20 cellular contexts compared by ENCODE assay signal in genomic region chr3:119494597-119494996, GRCh38. TPM values are rescaled to one million over a fixed set of nuclear protein-coding genes. Genes with fewer than 3 reads are reported as not detected.
DNase-seq lines count a peak whose midpoint lies in the region; ATAC-seq and TF ChIP-seq lines count a peak whose summit lies in the region.
"Had no signal": no experiment of that assay in that cellular context is flagged by ENCODE, and none has a peak within 500 bp of the region (broad histone marks: within the 10 kb centered on the region; RNA-seq: fewer than 3 reads in every experiment).

No MANE protein-coding gene starts in this region.

- H3K79me2 ChIP-seq in GM23248 (ENCODE audit: insufficient read depth) (peaks cover 18% of the 10 kb centered on the region), PC-3 (ENCODE audit: low read length) (peaks cover 18% of the 10 kb centered on the region)

- H2AFZ ChIP-seq in GM23248 = no peak overlapping the region
- H2AFZ ChIP-seq in PC-3 (ENCODE audit: low read length) = no peak overlapping the region

- in situ Hi-C loops in GM23248 (cut with MboI) = no loop called here

- H3K9me2 ChIP-seq in GM23248 (ENCODE audit: insufficient read depth) = no peaks in the 10 kb centered on the region
- H3K9me2 ChIP-seq in PC-3 (replicated peaks; ENCODE audit: low read length) = no peaks in the 10 kb centered on the region

- peaks cover 6% of the 10 kb centered on the region for H3K4me1 ChIP-seq in GM23248 (ENCODE audit: insufficient read depth)
- peaks cover 12% of the 10 kb centered on the region for H3K4me1 ChIP-seq in PC-3 (ENCODE audit: insufficient read depth, low read length)
- peaks cover 0 to 16% (median 9%) of the 10 kb centered on the region in 4 donors for H3K4me1 ChIP-seq in sigmoid colon

- H3K36me3 ChIP-seq in GM23248 (ENCODE audit: low read depth) = no peaks in the 10 kb centered on the region
- H3K36me3 ChIP-seq in PC-3 (ENCODE audit: low read depth, low read length) = peaks cover 8% of the 10 kb centered on the region
- H3K36me3 ChIP-seq in sigmoid colon = peaks cover 0 to 18% (median 2%) of the 10 kb centered on the region in 4 donors

- no peak overlapping the region for H3K4me3 Mint-ChIP-seq in stimulated activated naive CD8-positive, alpha-beta T cell treated with anti-CD3 and anti-CD28 coated beads, Interleukin-15, amount 100 ng/mL, for 72 hours
- H3K4me3 Mint-ChIP-seq: central memory CD8-positive, alpha-beta T cell; effector memory CD8-positive, alpha-beta T cell; T-helper 2 cell treated with Interferon-gamma antibody and Interleukin-4, amounts not matched to agents 5 μg/mL and 100 μg/mL, for 36 hours had no signal

- POLR2A ChIA-PET in PC-3 (lab: Charles Lee; ENCODE audit: unreplicated experiment) = no interaction called here

- no peaks in the 10 kb centered on the region for H3K9me3 ChIP-seq in GM23248 (ENCODE audit: low read depth)
- no peaks in the 10 kb centered on the region for H3K9me3 ChIP-seq in PC-3 (ENCODE audit: low read length)
- no peaks in the 10 kb centered on the region for H3K9me3 ChIP-seq in sigmoid colon
- H3K9me3 ChIP-seq: adrenal gland, mucosa of descending colon, right atrium auricular region had no signal

- H3K4me2 ChIP-seq in GM23248 (ENCODE audit: unreplicated experiment) = no peak overlapping the region
- no peak overlapping the region for H3K4me2 ChIP-seq in PC-3 (ENCODE audit: low read length)

- H4K20me1 ChIP-seq in GM23248 (ENCODE audit: insufficient read depth) (no peaks in the 10 kb centered on the region), PC-3 (ENCODE audit: low read length) (no peaks in the 10 kb centered on the region)

- DNase-seq in AML-193 (lab: John Stamatoyannopoulos, UW) = peak; percentile 17 to 26
- DNase-seq in GM23248 = peak; percentile 15
- DNase-seq in PC-3 = peak; percentile 21
- DNase-seq in foreskin fibroblast = peak in 1 of 2 donors; percentile 8
- no peak for DNase-seq in stimulated activated CD8-positive, alpha-beta memory T cell treated with anti-CD3 and anti-CD28 coated beads, Interleukin-4, amount 100 ng/mL, for 48 hours
- DNase-seq in stimulated activated naive CD8-positive, alpha-beta T cell treated with anti-CD3 and anti-CD28 coated beads, Interleukin-15, amount 100 ng/mL, for 72 hours = no peak
- no peak for DNase-seq in sigmoid colon
- DNase-seq: activated CD4-positive, CD25-positive, alpha-beta regulatory T cell; activated effector memory CD4-positive, alpha-beta T cell treated with anti-CD3 and anti-CD28 coated beads, Interleukin-2, amount 50 U/mL, for 16 hours; adrenal gland; effector memory CD8-positive, alpha-beta T cell; HCEC 1CT; left colon; mucosa of descending colon; NCI-H345; SIG-M5 had no signal

- no peak for TF ChIP-seq POLR2A in sigmoid colon (IDR thresholded peaks at IDR 0.05)

- H3K27ac ChIP-seq in GM23248 (no peak overlapping the region), PC-3 (ENCODE audit: low read length) (no peak overlapping the region), sigmoid colon (no peak overlapping the region)
- H3K27ac ChIP-seq: adrenal gland, right atrium auricular region had no signal

- H3K9ac ChIP-seq in GM23248 (no peak overlapping the region), PC-3 (ENCODE audit: low read length) (no peak overlapping the region)

- H3F3A ChIP-seq in GM23248 (ENCODE audit: insufficient read depth) (0 out of 2 replicates have a peak, but pooled peaks cover 3% of the 10 kb centered on the region), PC-3 (ENCODE audit: low read length, unreplicated experiment) (no peaks in the 10 kb centered on the region)

- H3K4me3 ChIP-seq in GM23248 (no peak overlapping the region), PC-3 (ENCODE audit: low read length) (no peak overlapping the region), foreskin fibroblast (ENCODE audit: low read depth in 1 of 2, low read length in 2 of 2) (no peak overlapping the region), sigmoid colon (no peak overlapping the region)
- H3K4me3 ChIP-seq: adrenal gland, mucosa of descending colon, right atrium auricular region had no signal

- no peaks in the 10 kb centered on the region for H3K27me3 ChIP-seq in GM23248 (replicated peaks; ENCODE audit: insufficient read depth)
- no peaks in the 10 kb centered on the region for H3K27me3 ChIP-seq in PC-3 (ENCODE audit: low read length)
- H3K27me3 ChIP-seq in sigmoid colon = no peaks in the 10 kb centered on the region
- H3K27me3 ChIP-seq: adrenal gland, right atrium auricular region had no signal

- CTCF ChIA-PET in PC-3 (lab: Charles Lee) = no interaction called here

- no peak overlapping the region for H3K27ac Mint-ChIP-seq in stimulated activated naive CD8-positive, alpha-beta T cell treated with anti-CD3 and anti-CD28 coated beads, Interleukin-15, amount 100 ng/mL, for 72 hours
- H3K27ac Mint-ChIP-seq: effector memory CD8-positive, alpha-beta T cell; T-helper 2 cell treated with Interferon-gamma antibody and Interleukin-4, amounts not matched to agents 5 μg/mL and 100 μg/mL, for 36 hours had no signal

- intact Hi-C loops in PC-3 (cut with micrococcal nuclease) = no loop called here
- intact Hi-C loops in sigmoid colon (cut with DNase I) = no loop called here

- no peak for TF ChIP-seq EP300 in sigmoid colon (IDR thresholded peaks at IDR 0.05)

- BruUV-seq in PC-3 (replicated peaks; lab: Mats Ljungman, UMichigan) = no TSS peak

- no peak for ATAC-seq in PC-3
- no peak for ATAC-seq in stimulated activated naive CD8-positive, alpha-beta T cell treated with anti-CD3 and anti-CD28 coated beads, Interleukin-15, amount 100 ng/mL, for 72 hours
- no peak for ATAC-seq in HG03457 (IDR thresholded peaks at IDR 0.05; ENCODE audit: unreplicated experiment)
- ATAC-seq: effector memory CD8-positive, alpha-beta T cell; left colon; mucosa of descending colon had no signal

- WGBS in GM23248 (ENCODE audit: low coverage in 1 of 2, low lambda C conversion rate in 2 of 2, missing lambda C conversion rate in 2 of 2), 2 experiments = 83 to 84% methylated on average over 2 of the region's 2 CpGs
- 92% methylated on average over 2 of the region's 2 CpGs for WGBS in sigmoid colon, 2 donors

- no peaks in the 10 kb centered on the region for H3K27me3 Mint-ChIP-seq in stimulated activated naive CD8-positive, alpha-beta T cell treated with anti-CD3 and anti-CD28 coated beads, Interleukin-15, amount 100 ng/mL, for 72 hours
- H3K27me3 Mint-ChIP-seq: central memory CD8-positive, alpha-beta T cell; effector memory CD8-positive, alpha-beta T cell had no signal

- TF ChIP-seq CTCF in PC-3 (conservative IDR thresholded peaks at IDR 0.05; ENCODE audit: low read depth, low read length) (peak; percentile 39; the same call in 1 of the 2 replicates), foreskin fibroblast (IDR thresholded peaks at IDR 0.05; ENCODE audit: low read depth, low read length) (peak; percentile 5), sigmoid colon (IDR thresholded peaks at IDR 0.05) (no peak)

- no peaks in the 10 kb centered on the region for H3K9me3 Mint-ChIP-seq in stimulated activated naive CD8-positive, alpha-beta T cell treated with anti-CD3 and anti-CD28 coated beads, Interleukin-15, amount 100 ng/mL, for 72 hours
- H3K9me3 Mint-ChIP-seq: central memory CD8-positive, alpha-beta T cell; effector memory CD8-positive, alpha-beta T cell; T-helper 2 cell treated with Interferon-gamma antibody and Interleukin-4, amounts not matched to agents 5 μg/mL and 100 μg/mL, for 36 hours had no signal

- H3K4me1 Mint-ChIP-seq in stimulated activated naive CD8-positive, alpha-beta T cell treated with anti-CD3 and anti-CD28 coated beads, Interleukin-15, amount 100 ng/mL, for 72 hours = peaks cover 42% of the 10 kb centered on the region

RNA-seq across cellular contexts. Expression of gene TIMMDC1, which starts 3.8 kb away (rescaled TPM):
- 45.3 and 54.3 TPM in 2 replicates for total RNA-seq in GM23248 (2014; rRNA removed; shearing (Covaris generic))
- polyA plus RNA-seq in GM23248 (2016; fragmentation: Nextera tagmentation; extraction: Ambion mirVana) = 160 and 163 TPM in 2 replicates
- 107 and 142 TPM in 2 replicates for total RNA-seq in PC-3 (2014; rRNA removed)
- 10 to 100 TPM; 37.6 to 59.6 (median 53.1) TPM for total RNA-seq in sigmoid colon
- polyA plus RNA-seq in sigmoid colon = 10 to 100 TPM; 51.7 to 77.2 (median 63.8) TPM

RNA-seq across cellular contexts. Expression of gene POGLUT1, which starts 25.8 kb away (rescaled TPM):
- 10.9 and 20.8 TPM in 2 replicates for total RNA-seq in GM23248 (2014; rRNA removed; shearing (Covaris generic))
- polyA plus RNA-seq in GM23248 (2016; fragmentation: Nextera tagmentation; extraction: Ambion mirVana) (18.7 and 24.5 TPM in 2 replicates), sigmoid colon (1 to 10 TPM; 2.4 to 8.3 (median 3.7) TPM)
- total RNA-seq in PC-3 (2014; rRNA removed) (10.5 and 11.6 TPM in 2 replicates), sigmoid colon (10 to 100 TPM; 10.0 to 14.1 (median 11.4) TPM)

RNA-seq across cellular contexts. Expression of gene TMEM39A, which starts 31.2 kb away (rescaled TPM):
- 78.8 and 105 TPM in 2 replicates for total RNA-seq in GM23248 (2014; rRNA removed; shearing (Covaris generic))
- polyA plus RNA-seq in GM23248 (2016; fragmentation: Nextera tagmentation; extraction: Ambion mirVana) = 37.9 and 41.1 TPM in 2 replicates
- 49.1 and 56.5 TPM in 2 replicates for total RNA-seq in PC-3 (2014; rRNA removed)
- total RNA-seq in sigmoid colon = 10 to 100 TPM; 14.8 to 48.5 (median 20.1) TPM
- 1 to 10 TPM; 1.4 to 9.4 (median 6.0) TPM for polyA plus RNA-seq in sigmoid colon

Comparison
In these comparisons a context has a peak if more than half of its experiments do, and no peak if none do; other contexts are left out.
1. DNase-seq: peak in AML-193 (2 of 2), GM23248 (single experiment) and PC-3 (single experiment); none in stimulated activated CD8-positive, alpha-beta memory T cell treated with anti-CD3 and anti-CD28 coated beads, Interleukin-4, amount 100 ng/mL, for 48 hours (single experiment), stimulated activated naive CD8-positive, alpha-beta T cell treated with anti-CD3 and anti-CD28 coated beads, Interleukin-15, amount 100 ng/mL, for 72 hours (0 of 2) and sigmoid colon (single experiment).
2. CTCF ChIP-seq: peak in PC-3 (single experiment) and foreskin fibroblast (single experiment); none in sigmoid colon (0 of 4).